In genomic region chr1:116777831-116778830, GRCh38 we compare ENCODE assay signal across 11 cellular contexts. TPM values are rescaled to one million over a fixed set of nuclear protein-coding genes. Genes with fewer than 3 reads are reported as not detected.
DNase-seq lines count a peak whose midpoint lies in the region; TF ChIP-seq lines count a peak whose summit lies in the region.
"Had no signal": no experiment of that assay in that cellular context is flagged by ENCODE, and none has a peak within 500 bp of the region (broad histone marks: within the 10 kb centered on the region; RNA-seq: fewer than 3 reads in every experiment).

No MANE protein-coding gene starts in this region.

- H3K27ac Mint-ChIP-seq in activated CD4-positive, alpha-beta T cell treated with anti-CD3 and anti-CD28 coated beads, Interleukin-2, amount 10 ng/mL, durations not matched to agents 7 days and 5 days, result peak overlapping the region; percentile 65
- peak overlapping the region; percentile 75 for H3K27ac Mint-ChIP-seq in stimulated activated naive CD8-positive, alpha-beta T cell treated with anti-CD3 and anti-CD28 coated beads, Interleukin-15, Interleukin-2, amounts not matched to agents 100 ng/mL and 50 ng/mL, for 24 hours

- TF ChIP-seq POLR2A in tibial nerve (IDR thresholded peaks at IDR 0.05), result no peak

- H3K36me3 ChIP-seq in tibial nerve, result no peaks in the 10 kb centered on the region
- H3K36me3 ChIP-seq: uterus had no signal

- H3K27me3 Mint-ChIP-seq in activated CD4-positive, alpha-beta T cell treated with anti-CD3 and anti-CD28 coated beads, Interleukin-2, amount 10 ng/mL, durations not matched to agents 7 days and 5 days, result no peaks in the 10 kb centered on the region
- H3K27me3 Mint-ChIP-seq in stimulated activated naive CD8-positive, alpha-beta T cell treated with anti-CD3 and anti-CD28 coated beads, Interleukin-15, Interleukin-2, amounts not matched to agents 100 ng/mL and 50 ng/mL, for 24 hours, result no peaks in the 10 kb centered on the region

- H3K27ac ChIP-seq in tibial nerve, result no peak overlapping the region
- H3K27ac ChIP-seq: C4-2B, uterus had no signal

- H3K4me3 ChIP-seq in choroid plexus epithelial cell (ENCODE audit: low read depth, low read length), result no peak overlapping the region
- no peak overlapping the region for H3K4me3 ChIP-seq in tibial nerve
- H3K4me3 ChIP-seq: uterus had no signal

- DNase-seq in activated CD4-positive, alpha-beta T cell treated with anti-CD3 and anti-CD28 coated beads, Interleukin-2, amount 10 ng/mL, durations not matched to agents 7 days and 5 days, result no peak
- no peak for DNase-seq in activated CD4-positive, alpha-beta T cell treated with anti-CD3 and anti-CD28 coated beads for 1 hour
- DNase-seq in NCI-H226 (peak; percentile 46), choroid plexus epithelial cell (ENCODE audit: low read depth) (peak; percentile 74), tibial nerve (ENCODE audit: low spot score in 2 of 2) (no peak), midbrain (lab: John Stamatoyannopoulos, UW) (no peak), NCI-H2107 (lab: John Stamatoyannopoulos, UW) (no peak)
- DNase-seq: SHP77, uterus had no signal

- WGBS in tibial nerve, 2 donors, result 31 to 35% methylated on average over 3 of the region's 3 CpGs

- TF ChIP-seq CTCF in choroid plexus epithelial cell (conservative IDR thresholded peaks at IDR 0.05; ENCODE audit: low read depth, low read length) (no peak), tibial nerve (IDR thresholded peaks at IDR 0.05) (no peak)

- H3K4me3 Mint-ChIP-seq in activated CD4-positive, alpha-beta T cell treated with anti-CD3 and anti-CD28 coated beads, Interleukin-2, amount 10 ng/mL, durations not matched to agents 7 days and 5 days, result peak overlapping the region; percentile 6
- H3K4me3 Mint-ChIP-seq in stimulated activated naive CD8-positive, alpha-beta T cell treated with anti-CD3 and anti-CD28 coated beads, Interleukin-15, Interleukin-2, amounts not matched to agents 100 ng/mL and 50 ng/mL, for 24 hours, result peak overlapping the region; percentile 38

- TF ChIP-seq EP300 in tibial nerve (IDR thresholded peaks at IDR 0.05), result no peak

- CTCF ChIA-PET in activated CD4-positive, alpha-beta T cell treated with anti-CD3 and anti-CD28 coated beads, Interleukin-2, amount 10 ng/mL, durations not matched to agents 7 days and 5 days (lab: Charles Lee), result interaction anchor here (0.6 to 1.8 kb wide), 3 partner anchors 12 to 222 kb away, joined by 5 to 10 read pairs (median 5); no protein-coding TSS in a partner anchor

- H3K4me1 ChIP-seq in tibial nerve, result peaks cover 0 to 8% (median 0%) of the 10 kb centered on the region in 4 donors
- H3K4me1 ChIP-seq: uterus had no signal

- peaks cover 20% of the 10 kb centered on the region for H3K36me3 Mint-ChIP-seq in activated CD4-positive, alpha-beta T cell treated with anti-CD3 and anti-CD28 coated beads, Interleukin-2, amount 10 ng/mL, durations not matched to agents 7 days and 5 days (ENCODE audit: low read depth)
- peaks cover 48% of the 10 kb centered on the region for H3K36me3 Mint-ChIP-seq in stimulated activated naive CD8-positive, alpha-beta T cell treated with anti-CD3 and anti-CD28 coated beads, Interleukin-15, Interleukin-2, amounts not matched to agents 100 ng/mL and 50 ng/mL, for 24 hours (ENCODE audit: low read depth)

- no peaks in the 10 kb centered on the region for H3K27me3 ChIP-seq in tibial nerve
- H3K27me3 ChIP-seq: uterus had no signal

- H3K9me3 Mint-ChIP-seq in activated CD4-positive, alpha-beta T cell treated with anti-CD3 and anti-CD28 coated beads, Interleukin-2, amount 10 ng/mL, durations not matched to agents 7 days and 5 days, result peaks cover 17% of the 10 kb centered on the region
- H3K9me3 Mint-ChIP-seq in stimulated activated naive CD8-positive, alpha-beta T cell treated with anti-CD3 and anti-CD28 coated beads, Interleukin-15, Interleukin-2, amounts not matched to agents 100 ng/mL and 50 ng/mL, for 24 hours, result peaks cover 9% of the 10 kb centered on the region

- POLR2A ChIA-PET in activated CD4-positive, alpha-beta T cell treated with anti-CD3 and anti-CD28 coated beads, Interleukin-2, amount 10 ng/mL, durations not matched to agents 7 days and 5 days (lab: Charles Lee), result interaction anchor here (0.6 kb wide), 2 partner anchors 15 to 58 kb away, joined by 3 read pairs; no protein-coding TSS in a partner anchor

- peaks cover 0 to 9% (median 0%) of the 10 kb centered on the region in 4 donors for H3K9me3 ChIP-seq in tibial nerve
- H3K9me3 ChIP-seq: uterus had no signal

- H3K4me1 Mint-ChIP-seq in activated CD4-positive, alpha-beta T cell treated with anti-CD3 and anti-CD28 coated beads, Interleukin-2, amount 10 ng/mL, durations not matched to agents 7 days and 5 days, result peaks cover 45% of the 10 kb centered on the region
- peaks cover 39% of the 10 kb centered on the region for H3K4me1 Mint-ChIP-seq in stimulated activated naive CD8-positive, alpha-beta T cell treated with anti-CD3 and anti-CD28 coated beads, Interleukin-15, Interleukin-2, amounts not matched to agents 100 ng/mL and 50 ng/mL, for 24 hours (ENCODE audit: low read depth)

RNA-seq across cellular contexts. Expression of gene CD2, which starts 23.9 kb away (rescaled TPM):
- total RNA-seq in activated CD4-positive, alpha-beta T cell treated with anti-CD3 and anti-CD28 coated beads, Interleukin-2, amount 10 ng/mL, durations not matched to agents 7 days and 5 days, result 100 to 1,000 TPM; 206 to 258 TPM
- total RNA-seq in tibial nerve, result 1 to 10 TPM in 2 of 4 donors, under 1 TPM in 1, not detected in 1; 0.60 to 5.1 (median 1.5) TPM

Comparison
In these comparisons a context has a peak if more than half of its experiments do, and no peak if none do; other contexts are left out.
1. DNase-seq: peak in NCI-H226 (single experiment) and choroid plexus epithelial cell (single experiment); none in activated CD4-positive, alpha-beta T cell treated with anti-CD3 and anti-CD28 coated beads, Interleukin-2, amount 10 ng/mL, durations not matched to agents 7 days and 5 days (single experiment), activated CD4-positive, alpha-beta T cell treated with anti-CD3 and anti-CD28 coated beads for 1 hour (single experiment), tibial nerve (0 of 2), midbrain (single experiment) and NCI-H2107 (single experiment).
2. RNA of gene CD2, which starts 23.9 kb away (total RNA-seq): 206 to 258 TPM in activated CD4-positive, alpha-beta T cell treated with anti-CD3 and anti-CD28 coated beads, Interleukin-2, amount 10 ng/mL, durations not matched to agents 7 days and 5 days; 0.60 to 5.1 TPM in tibial nerve; every median in the first group is over 10 times any median in the second.